Comparison of ENCODE assay signal across 9 cellular contexts in the genomic region with DNA sequence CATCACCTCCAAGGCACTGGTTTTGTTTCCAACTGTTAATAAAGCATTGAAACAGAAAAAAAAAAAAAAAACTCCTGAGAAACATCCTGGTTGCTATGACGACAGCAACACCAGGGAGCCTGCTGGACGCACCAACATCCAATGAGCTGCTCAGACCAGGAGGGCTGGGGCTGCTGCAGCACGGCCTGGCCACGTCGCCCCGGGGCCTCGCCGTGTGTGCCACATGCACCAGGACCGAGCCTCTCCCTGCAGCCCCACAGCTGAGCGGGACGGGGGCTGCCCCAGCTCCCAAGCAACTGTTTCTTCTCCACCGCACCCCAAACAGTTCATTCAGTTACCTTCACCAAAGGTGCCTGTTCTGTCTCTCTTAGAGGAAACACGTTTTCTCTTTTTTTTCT. TPM values are rescaled to one million over a fixed set of nuclear protein-coding genes. Genes with fewer than 3 reads are reported as not detected.
A peak's percentile ranks its signal among the peaks of the same experiment; 100 is the strongest.
DNase-seq lines count a peak whose midpoint lies in the region; ATAC-seq and TF ChIP-seq lines count a peak whose summit lies in the region.
"Had no signal": no experiment of that assay in that cellular context is flagged by ENCODE, and none has a peak within 500 bp of the region (broad histone marks: within the 10 kb centered on the region; RNA-seq: fewer than 3 reads in every experiment).

No MANE protein-coding gene starts in this region.

- ATAC-seq in HG03469 (IDR thresholded peaks at IDR 0.05; ENCODE audit: unreplicated experiment) (no peak), GM18517 (IDR thresholded peaks at IDR 0.05; ENCODE audit: unreplicated experiment) (no peak), HG03442 (IDR thresholded peaks at IDR 0.05; ENCODE audit: unreplicated experiment) (no peak)

- H3K4me1 ChIP-seq in right atrium auricular region, result peaks cover 0 to 16% of the 10 kb centered on the region in 2 donors

- no peaks in the 10 kb centered on the region for H3K27me3 Mint-ChIP-seq in activated naive CD8-positive, alpha-beta T cell treated with anti-CD3 and anti-CD28 coated beads for 36 hours

- peak overlapping the region; percentile 82 for H3K27ac Mint-ChIP-seq in activated naive CD8-positive, alpha-beta T cell treated with anti-CD3 and anti-CD28 coated beads for 36 hours

- H3K27ac ChIP-seq in right atrium auricular region, result peak overlapping the region; percentile 37 to 64

- peaks cover 12% of the 10 kb centered on the region for H3K36me3 Mint-ChIP-seq in activated naive CD8-positive, alpha-beta T cell treated with anti-CD3 and anti-CD28 coated beads for 36 hours

- peak; percentile 94 for DNase-seq in H7
- DNase-seq in activated naive CD8-positive, alpha-beta T cell treated with anti-CD3 and anti-CD28 coated beads for 36 hours, result no peak
- no peak for DNase-seq in right atrium auricular region (ENCODE audit: low spot score)
- peak; percentile 34 for DNase-seq in renal cortical epithelial cell (ENCODE audit: low read depth)
- DNase-seq in MV-4-11 (lab: John Stamatoyannopoulos, UW), result no peak
- DNase-seq: stimulated activated CD4-positive, alpha-beta T cell treated with anti-CD3 and anti-CD28 coated beads, Interleukin-4, amount 100 ng/mL, for 4 hours had no signal

- H3K27me3 ChIP-seq in H7 (ENCODE audit: control insufficient read depth, insufficient read depth, low read length) (no peaks in the 10 kb centered on the region), right atrium auricular region (no peaks in the 10 kb centered on the region)

- H3K4me3 Mint-ChIP-seq in activated naive CD8-positive, alpha-beta T cell treated with anti-CD3 and anti-CD28 coated beads for 36 hours, result no peak overlapping the region

- TF ChIP-seq CTCF in right atrium auricular region (IDR thresholded peaks at IDR 0.05), result no peak

- H3K4me1 Mint-ChIP-seq in activated naive CD8-positive, alpha-beta T cell treated with anti-CD3 and anti-CD28 coated beads for 36 hours, result peaks cover 35% of the 10 kb centered on the region

- H3K4me3 ChIP-seq in H7 (ENCODE audit: insufficient read depth, low read depth, low read length), result no peak overlapping the region
- H3K4me3 ChIP-seq in right atrium auricular region, result no peak overlapping the region

- H3K9me3 ChIP-seq in right atrium auricular region, result no peaks in the 10 kb centered on the region

- no peaks in the 10 kb centered on the region for H3K9me3 Mint-ChIP-seq in activated naive CD8-positive, alpha-beta T cell treated with anti-CD3 and anti-CD28 coated beads for 36 hours

- H3K36me3 ChIP-seq in H7 (replicated peaks; ENCODE audit: control insufficient read depth, insufficient read depth, low read length) (no peaks in the 10 kb centered on the region; the same call in 1 of the 2 replicates), right atrium auricular region (no peaks in the 10 kb centered on the region)

RNA-seq across cellular contexts. Expression of a gene that starts 54.5 kb away (rescaled TPM):
- total RNA-seq in H7 (2014; rRNA removed; shearing (Covaris generic)), result 15.3 and 16.5 TPM in 2 replicates
- 10 to 100 TPM; 25.6 to 26.5 TPM for total RNA-seq in activated naive CD8-positive, alpha-beta T cell treated with anti-CD3 and anti-CD28 coated beads for 36 hours
- total RNA-seq in right atrium auricular region (10 to 100 TPM; 10.2 to 13.2 TPM), renal cortical epithelial cell (9.0 and 10.9 TPM in 2 replicates)

Comparison
In these comparisons a context has a peak if more than half of its experiments do, and no peak if none do; other contexts are left out.
1. DNase-seq: peak in H7 (single experiment) and renal cortical epithelial cell (single experiment); none in activated naive CD8-positive, alpha-beta T cell treated with anti-CD3 and anti-CD28 coated beads for 36 hours (single experiment), right atrium auricular region (single experiment) and MV-4-11 (single experiment).